In genomic region chr1:157272899-157273774, GRCh38 we compare ENCODE assay signal across 28 cellular contexts.
DNase-seq lines count a peak whose midpoint lies in the region; TF ChIP-seq lines count a peak whose summit lies in the region.
"Had no signal": no experiment of that assay in that cellular context is flagged by ENCODE, and none has a peak within 500 bp of the region (broad histone marks: within the 10 kb centered on the region; RNA-seq: fewer than 3 reads in every experiment).

No MANE protein-coding gene starts in this region.

- H3K9ac ChIP-seq in ES-I3 (ENCODE audit: low read depth, low read length) (peak overlapping the region; percentile 25; the same call in 1 of the 2 replicates), NT2/D1 (ENCODE audit: insufficient read length, low read depth) (no peak overlapping the region)

- no peaks in the 10 kb centered on the region for H3K36me3 Mint-ChIP-seq in HFFc6 (ENCODE audit: low read depth)
- H3K36me3 Mint-ChIP-seq: CD4-positive, CD25-positive, alpha-beta regulatory T cell had no signal

- no peak for TF ChIP-seq POLR2A in sigmoid colon (IDR thresholded peaks at IDR 0.05)
- no peak for TF ChIP-seq POLR2A in thyroid gland (IDR thresholded peaks at IDR 0.05)

- no peak for TF ChIP-seq EP300 in sigmoid colon (IDR thresholded peaks at IDR 0.05)

- H3K4me3 ChIP-seq in NT2/D1 (ENCODE audit: insufficient read length, low read depth) (no peak overlapping the region), fibroblast of villous mesenchyme (ENCODE audit: low read depth, low read length) (no peak overlapping the region), brain microvascular endothelial cell (ENCODE audit: low read depth, low read length) (no peak overlapping the region), sigmoid colon (no peak overlapping the region), thyroid gland (replicated peaks in 1 of 3) (no peak overlapping the region)
- H3K4me3 ChIP-seq: colonic mucosa, right atrium auricular region, SK-N-MC, smooth muscle cell, thoracic aorta, uterus had no signal

- H3K36me3 ChIP-seq in ES-I3 (ENCODE audit: insufficient read depth, low read length) (no peaks in the 10 kb centered on the region), NT2/D1 (ENCODE audit: insufficient read depth, insufficient read length, low read length) (no peaks in the 10 kb centered on the region), brain microvascular endothelial cell (replicated peaks) (no peaks in the 10 kb centered on the region), sigmoid colon (no peaks in the 10 kb centered on the region), thyroid gland (no peaks in the 10 kb centered on the region)
- H3K36me3 ChIP-seq: colonic mucosa, right atrium auricular region, thoracic aorta, uterus had no signal

- WGBS in sigmoid colon, 2 donors = 73 to 83% methylated on average over 11 of the region's 11 CpGs
- WGBS in thyroid gland, 2 donors = 66 to 67% methylated on average over 11 of the region's 11 CpGs

- peaks cover 13% of the 10 kb centered on the region; the same call in 1 of the 2 replicates for H3K4me1 ChIP-seq in ES-I3 (ENCODE audit: insufficient read depth, low read length)
- H3K4me1 ChIP-seq in NT2/D1 (ENCODE audit: insufficient read depth, insufficient read length) = peaks cover 10% of the 10 kb centered on the region
- H3K4me1 ChIP-seq in sigmoid colon = no peaks in the 10 kb centered on the region
- H3K4me1 ChIP-seq in thyroid gland = peaks cover 0 to 7% of the 10 kb centered on the region in 2 donors
- H3K4me1 ChIP-seq: colonic mucosa, right atrium auricular region, uterus had no signal

- H3K27ac Mint-ChIP-seq in HFFc6 = no peak overlapping the region
- H3K27ac Mint-ChIP-seq: activated naive CD8-positive, alpha-beta T cell treated with anti-CD3 and anti-CD28 coated beads, Interleukin-2, amount 50 U/mL, for 24 hours; CD4-positive, CD25-positive, alpha-beta regulatory T cell; stimulated activated naive CD8-positive, alpha-beta T cell treated with anti-CD3 and anti-CD28 coated beads, Interleukin-15, Interleukin-2, amounts not matched to agents 100 ng/mL and 50 ng/mL, for 24 hours had no signal

- peak; percentile 88 for DNase-seq in NT2/D1 (ENCODE audit: low read depth, low spot score)
- DNase-seq in fibroblast of villous mesenchyme (ENCODE audit: low read depth) = peak; percentile 69
- DNase-seq in left kidney (ENCODE audit: low read depth, low spot score) = peak; percentile 17
- DNase-seq in brain microvascular endothelial cell = no peak
- DNase-seq in sigmoid colon = no peak
- no peak for DNase-seq in thyroid gland
- DNase-seq in HFFc6 = no peak
- DNase-seq: activated CD4-positive, alpha-beta T cell treated with anti-CD3 and anti-CD28 coated beads, Interleukin-2, amount 50 U/mL, for 4 hours; activated naive CD4-positive, alpha-beta T cell; activated naive CD8-positive, alpha-beta T cell treated with anti-CD3 and anti-CD28 coated beads, Interleukin-2, amount 50 U/mL, for 24 hours; AML-193; CD4-positive, CD25-positive, alpha-beta regulatory T cell; colonic mucosa; effector CD4-positive, alpha-beta T cell; Karpas-422; left colon; NCI-H1436; NCI-H226; T-helper 1 cell; uterus had no signal

- no peaks in the 10 kb centered on the region for H3K4me1 Mint-ChIP-seq in HFFc6 (ENCODE audit: low read depth)
- H3K4me1 Mint-ChIP-seq: activated naive CD8-positive, alpha-beta T cell treated with anti-CD3 and anti-CD28 coated beads, Interleukin-2, amount 50 U/mL, for 24 hours; CD4-positive, CD25-positive, alpha-beta regulatory T cell had no signal

- H3K27ac ChIP-seq in brain microvascular endothelial cell (no peak overlapping the region), sigmoid colon (no peak overlapping the region), thyroid gland (no peak overlapping the region)
- H3K27ac ChIP-seq: colonic mucosa, epithelial cell of prostate, HL-60, right atrium auricular region, SK-N-MC, thoracic aorta, uterus had no signal

- no peaks in the 10 kb centered on the region; the same call in 1 of the 2 replicates for H3K27me3 Mint-ChIP-seq in HFFc6 (ENCODE audit: insufficient read depth)
- H3K27me3 Mint-ChIP-seq: CD4-positive, CD25-positive, alpha-beta regulatory T cell had no signal

- in situ Hi-C loops in brain microvascular endothelial cell (cut with HindIII; ENCODE audit: low pct_ligation_motif_present, low sequenced_read_pairs) = no loop called here

- H3K9me3 ChIP-seq in ES-I3 (ENCODE audit: control insufficient read depth, insufficient read depth, low read length) = peaks cover 3% of the 10 kb centered on the region; the same call in 1 of the 2 replicates
- peaks cover 12% of the 10 kb centered on the region; the same call in 1 of the 2 replicates for H3K9me3 ChIP-seq in NT2/D1 (ENCODE audit: insufficient read depth, low read length)
- H3K9me3 ChIP-seq in sigmoid colon = no peaks in the 10 kb centered on the region
- H3K9me3 ChIP-seq in thyroid gland = no peaks in the 10 kb centered on the region
- H3K9me3 ChIP-seq: colonic mucosa, right atrium auricular region, thoracic aorta, uterus had no signal

- intact Hi-C loops in sigmoid colon (cut with DNase I) (no loop called here), thyroid gland (cut with DNase I) (no loop called here)

- H3K27me3 ChIP-seq in NT2/D1 (ENCODE audit: insufficient read depth, insufficient read length) (peaks cover 39% of the 10 kb centered on the region), brain microvascular endothelial cell (replicated peaks) (no peaks in the 10 kb centered on the region), sigmoid colon (peaks cover 0 to 4% (median 0%) of the 10 kb centered on the region in 3 donors), thyroid gland (no peaks in the 10 kb centered on the region)
- H3K27me3 ChIP-seq: colonic mucosa, right atrium auricular region, uterus had no signal

- no peak overlapping the region for H3K4me3 Mint-ChIP-seq in HFFc6
- H3K4me3 Mint-ChIP-seq: activated naive CD8-positive, alpha-beta T cell treated with anti-CD3 and anti-CD28 coated beads, Interleukin-2, amount 50 U/mL, for 24 hours; CD4-positive, CD25-positive, alpha-beta regulatory T cell; stimulated activated naive CD8-positive, alpha-beta T cell treated with anti-CD3 and anti-CD28 coated beads, Interleukin-15, Interleukin-2, amounts not matched to agents 100 ng/mL and 50 ng/mL, for 24 hours had no signal

- no peak for TF ChIP-seq CTCF in fibroblast of villous mesenchyme (IDR thresholded peaks at IDR 0.05; ENCODE audit: insufficient read depth, low read depth, low read length)
- TF ChIP-seq CTCF in brain microvascular endothelial cell (IDR thresholded peaks at IDR 0.05; ENCODE audit: low read depth, low read length, missing control alignments) = no peak
- TF ChIP-seq CTCF in sigmoid colon (IDR thresholded peaks at IDR 0.05) = no peak
- TF ChIP-seq CTCF in thyroid gland (IDR thresholded peaks at IDR 0.05) = no peak
- TF ChIP-seq CTCF in HFFc6 (IDR thresholded peaks at IDR 0.05) = no peak

- H3K9me3 Mint-ChIP-seq in HFFc6 = no peaks in the 10 kb centered on the region
- H3K9me3 Mint-ChIP-seq: activated naive CD8-positive, alpha-beta T cell treated with anti-CD3 and anti-CD28 coated beads, Interleukin-2, amount 50 U/mL, for 24 hours; CD4-positive, CD25-positive, alpha-beta regulatory T cell; stimulated activated naive CD8-positive, alpha-beta T cell treated with anti-CD3 and anti-CD28 coated beads, Interleukin-15, Interleukin-2, amounts not matched to agents 100 ng/mL and 50 ng/mL, for 24 hours had no signal

Comparison
In these comparisons a context has a peak if more than half of its experiments do, and no peak if none do; other contexts are left out.
1. DNase-seq: peak in NT2/D1 (single experiment), fibroblast of villous mesenchyme (single experiment) and left kidney (single experiment); none in brain microvascular endothelial cell (single experiment), sigmoid colon (single experiment), thyroid gland (0 of 2) and HFFc6 (single experiment).